12 cellular contexts compared by ENCODE assay signal in the genomic region with DNA sequence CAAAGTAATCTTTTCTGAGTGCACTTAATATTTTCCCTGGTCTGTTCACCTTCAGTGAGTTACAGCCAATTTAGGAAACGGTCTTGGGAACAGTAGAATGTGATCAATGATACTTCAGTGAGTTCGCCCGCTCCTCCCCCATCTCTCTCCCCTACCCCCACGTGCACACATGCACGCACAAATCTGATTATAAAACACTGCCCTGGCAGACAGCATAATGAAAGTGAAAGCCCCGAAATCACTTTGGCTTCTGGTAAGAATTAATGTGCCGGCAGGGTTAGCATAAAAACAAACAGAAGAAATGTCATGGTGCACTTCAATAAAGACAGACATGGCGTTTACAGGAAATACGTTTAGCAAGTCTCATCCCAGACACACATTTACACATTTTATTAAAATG.
A peak's percentile ranks its signal among the peaks of the same experiment; 100 is the strongest.
DNase-seq lines count a peak whose midpoint lies in the region; ATAC-seq and TF ChIP-seq lines count a peak whose summit lies in the region.
"Had no signal": no experiment of that assay in that cellular context is flagged by ENCODE, and none has a peak within 500 bp of the region (broad histone marks: within the 10 kb centered on the region; RNA-seq: fewer than 3 reads in every experiment).

No MANE protein-coding gene starts in this region.

- ATAC-seq in GM18867 (IDR thresholded peaks at IDR 0.05; ENCODE audit: unreplicated experiment) (peak; percentile 61), natural killer cell (peak in 2 of 3 donors; percentile 46 to 55), HG02973 (IDR thresholded peaks at IDR 0.05; ENCODE audit: unreplicated experiment) (no peak), GM18868 (IDR thresholded peaks at IDR 0.05; ENCODE audit: unreplicated experiment) (no peak)

- H3K4me3 ChIP-seq in AG10803 (ENCODE audit: low read length) (peak overlapping the region; percentile 16; the same call in 1 of the 2 replicates), astrocyte of the spinal cord (ENCODE audit: low read depth, low read length) (no peak overlapping the region)
- H3K4me3 ChIP-seq: lung, tibial artery had no signal

- H3K27ac Mint-ChIP-seq in natural killer cell: peak overlapping the region in 1 of 2 donors; percentile 70

- peaks cover 0 to 10% of the 10 kb centered on the region in 2 donors for H3K27me3 Mint-ChIP-seq in natural killer cell (ENCODE audit: low read depth in 2 of 2)

- no peaks in the 10 kb centered on the region for H3K36me3 Mint-ChIP-seq in natural killer cell

- intact Hi-C loops in natural killer cell (cut with micrococcal nuclease): no loop called here

- peaks cover 0 to 6% of the 10 kb centered on the region in 2 donors for H3K4me1 Mint-ChIP-seq in natural killer cell

- no peaks in the 10 kb centered on the region for H3K9me3 Mint-ChIP-seq in natural killer cell

- peak; percentile 12 for DNase-seq in AG10803 (ENCODE audit: low read depth)
- DNase-seq in astrocyte of the spinal cord (ENCODE audit: low read depth, low spot score): peak; percentile 19
- no peak for DNase-seq in natural killer cell
- no peak for DNase-seq in hippocampal formation (lab: John Stamatoyannopoulos, UW)
- DNase-seq in NCI-H2029 (lab: John Stamatoyannopoulos, UW): no peak
- DNase-seq: Calu3, NCI-H226, tibial artery had no signal

- H3K4me3 Mint-ChIP-seq in natural killer cell: no peak overlapping the region

- in situ Hi-C loops in astrocyte of the spinal cord (cut with HindIII; ENCODE audit: low sequenced_read_pairs): no loop called here

- TF ChIP-seq CTCF in AG10803 (conservative IDR thresholded peaks at IDR 0.05; ENCODE audit: low read length) (no peak), astrocyte of the spinal cord (IDR thresholded peaks at IDR 0.05; ENCODE audit: low read depth, low read length) (no peak), natural killer cell (IDR thresholded peaks at IDR 0.05) (no peak)

Comparison
In these comparisons a context has a peak if more than half of its experiments do, and no peak if none do; other contexts are left out.
1. DNase-seq: peak in AG10803 (single experiment) and astrocyte of the spinal cord (single experiment); none in natural killer cell (single experiment), hippocampal formation (0 of 2) and NCI-H2029 (single experiment).
2. ATAC-seq: peak in GM18867 (single experiment) and natural killer cell (2 of 3); none in HG02973 (single experiment) and GM18868 (single experiment).